Comparison of ENCODE assay signal across 29 cellular contexts in the genomic region with DNA sequence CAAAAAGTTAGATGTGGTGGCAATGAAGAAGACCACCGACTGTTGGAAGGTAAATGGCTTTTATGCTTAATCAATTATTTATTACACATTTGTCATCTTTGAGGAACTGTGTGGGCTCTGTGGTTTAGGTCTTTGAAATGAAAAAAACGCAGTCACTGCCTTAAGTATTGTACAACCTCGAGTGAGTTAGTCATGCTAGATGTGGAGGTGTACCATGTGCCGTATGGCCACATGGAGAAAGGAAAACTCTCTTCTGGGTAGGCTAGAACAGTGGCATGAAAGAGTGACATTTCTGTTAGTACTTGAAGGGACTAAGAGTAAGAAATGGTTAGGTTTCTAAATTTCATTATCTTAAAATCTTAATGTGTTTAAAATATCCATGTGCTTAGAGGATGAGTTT.
A peak's percentile ranks its signal among the peaks of the same experiment; 100 is the strongest.
DNase-seq lines count a peak whose midpoint lies in the region; ATAC-seq, FAIRE-seq and TF ChIP-seq lines count a peak whose summit lies in the region.
"Had no signal": no experiment of that assay in that cellular context is flagged by ENCODE, and none has a peak within 500 bp of the region (broad histone marks: within the 10 kb centered on the region; RNA-seq: fewer than 3 reads in every experiment).

No MANE protein-coding gene starts in this region.

- FAIRE-seq in GM12891 (lab: Jason Lieb, UNC): peak; percentile 35
- no peak for FAIRE-seq in small intestine (lab: Jason Lieb, UNC)
- FAIRE-seq: islet of Langerhans had no signal

- no peak overlapping the region for H3K27ac ChIP-seq in small intestine (ENCODE audit: low read depth in 1 of 2, low read length in 1 of 2)
- H3K27ac ChIP-seq: esophagus squamous epithelium, ovary, Peyer's patch, right atrium auricular region, SK-N-MC, tibial artery had no signal

- H3K4me1 ChIP-seq in small intestine (ENCODE audit: control insufficient read depth in 2 of 2, insufficient read depth in 1 of 2, low read depth in 1 of 2, low read length in 1 of 2): no peaks in the 10 kb centered on the region
- H3K4me1 ChIP-seq: esophagus squamous epithelium, Peyer's patch, right atrium auricular region, tibial artery had no signal

- no peak for ATAC-seq in GM19328 (IDR thresholded peaks at IDR 0.05; ENCODE audit: unreplicated experiment)

- H3K4me3 ChIP-seq in small intestine (ENCODE audit: low read depth in 1 of 2, low read length in 2 of 2): no peak overlapping the region
- H3K4me3 ChIP-seq: esophagus squamous epithelium, ovary, Peyer's patch, right atrium auricular region, SK-N-MC, tibial artery had no signal

- H3K27me3 ChIP-seq in small intestine (ENCODE audit: control insufficient read depth in 2 of 2, insufficient read depth in 2 of 2, low read length in 2 of 2): no peaks in the 10 kb centered on the region
- H3K27me3 ChIP-seq: esophagus squamous epithelium, ovary, Peyer's patch, right atrium auricular region, tibial artery had no signal

- no peaks in the 10 kb centered on the region for H3K36me3 ChIP-seq in small intestine (ENCODE audit: control insufficient read depth in 2 of 2, insufficient read depth in 2 of 2, low read length in 2 of 2)
- H3K36me3 ChIP-seq: ovary, Peyer's patch, right atrium auricular region, tibial artery had no signal

- 67 to 86% (median 78%) methylated on average over 4 of the region's 4 CpGs for WGBS in small intestine, 3 donors

- TF ChIP-seq POLR2A in GM12891 (IDR thresholded peaks at IDR 0.05; ENCODE audit: low read depth, low read length): no peak

- no peaks in the 10 kb centered on the region for H3K9me3 ChIP-seq in small intestine (ENCODE audit: control insufficient read depth, low read depth)
- H3K9me3 ChIP-seq: esophagus squamous epithelium, ovary, Peyer's patch, right atrium auricular region, tibial artery had no signal

- DNase-seq in AML-193 (lab: John Stamatoyannopoulos, UW) (peak; percentile 11), GM12891 (ENCODE audit: insufficient read length, low spot score) (no peak), OCI-M1 (lab: John Stamatoyannopoulos, UW) (peak; percentile 2), glomerular visceral epithelial cell (ENCODE audit: extremely low spot score) (peak; percentile 6), SW 1271 (lab: John Stamatoyannopoulos, UW) (no peak), small intestine (no peak)
- no peak for DNase-seq in stimulated activated CD4-positive, alpha-beta T cell treated with anti-CD3 and anti-CD28 coated beads, Interleukin-12 subunit alpha, Interleukin-12 subunit beta, amount 100 ng/mL, for 4 hours
- DNase-seq: activated CD4-positive, alpha-beta T cell treated with anti-CD3 and anti-CD28 coated beads, Interleukin-2, amount 10 ng/mL, durations not matched to agents 7 days and 5 days; activated CD8-positive, alpha-beta memory T cell treated with anti-CD3 and anti-CD28 coated beads, Interleukin-2, amount 50 U/mL, for 4 hours; activated effector memory CD4-positive, alpha-beta T cell treated with anti-CD3 and anti-CD28 coated beads, Interleukin-2, amount 50 U/mL, for 16 hours; anterior cingulate cortex; CD4-positive, CD25-positive, alpha-beta regulatory T cell; cortex of kidney; esophagus squamous epithelium; KG1; MM.1S; NCI-H1694 treated with DMSO at 0.1 percent for 48 hours; NCI-H2171 treated with DMSO at 0.1 percent for 48 hours; NCI-H524 treated with DMSO at 0.1 percent for 48 hours; NK-92 treated with Interleukin-12 subunit alpha and Interleukin-12 subunit beta, amount 100 ng/mL, for 24 hours; ovary; Peyer's patch; stimulated activated naive CD4-positive, alpha-beta T cell treated with Interleukin-2 at 50 U/mL for 16 hours; T-helper 2 cell; tibial artery had no signal

TF ChIP-seq in GM12891, 5 proteins besides CTCF, POLR2A, EP300 and RAD21:
- TF ChIP-seq POU2F2 (IDR thresholded peaks at IDR 0.05; ENCODE audit: low read depth, low read length) (no peak), POLR2AphosphoS5 (IDR thresholded peaks at IDR 0.05; ENCODE audit: low read depth, low read length) (no peak), SPI1 (IDR thresholded peaks at IDR 0.05; ENCODE audit: low read depth, low read length) (no peak), PAX5 (IDR thresholded peaks at IDR 0.05; ENCODE audit: insufficient read depth, low read length, severe bottlenecking) (no peak), TAF1 (IDR thresholded peaks at IDR 0.05; ENCODE audit: low read depth, low read length) (no peak)

Comparison
In these comparisons a context has a peak if more than half of its experiments do, and no peak if none do; other contexts are left out.
1. DNase-seq: peak in AML-193 (2 of 2), OCI-M1 (single experiment) and glomerular visceral epithelial cell (single experiment); none in GM12891 (single experiment), SW 1271 (0 of 2), stimulated activated CD4-positive, alpha-beta T cell treated with anti-CD3 and anti-CD28 coated beads, Interleukin-12 subunit alpha, Interleukin-12 subunit beta, amount 100 ng/mL, for 4 hours (single experiment) and small intestine (single experiment).